In the genomic region with DNA sequence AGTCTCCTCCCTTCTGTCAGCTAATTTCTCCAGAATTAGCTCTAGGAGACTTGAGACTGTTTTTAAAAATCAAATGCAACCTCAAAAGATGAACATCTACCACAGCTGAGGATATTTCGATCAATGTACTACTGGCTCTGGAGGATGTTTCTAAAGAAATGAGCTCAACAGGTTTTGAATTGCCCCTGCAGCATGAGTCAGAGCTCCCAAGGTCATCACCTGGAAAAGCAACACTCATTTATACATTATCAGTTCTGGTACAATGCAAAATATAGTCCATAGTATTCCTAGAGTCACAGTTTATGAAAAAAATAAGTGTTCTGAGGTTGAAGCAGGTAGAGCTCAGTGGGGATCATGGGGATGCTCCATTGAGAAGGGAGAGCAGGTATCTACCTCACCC, we compare ENCODE assay signal across 1 cellular context.
TF ChIP-seq lines count a peak whose summit lies in the region.

No MANE protein-coding gene starts in this region.

TF ChIP-seq in endothelial cell of umbilical vein, 7 proteins besides CTCF, POLR2A, EP300 and RAD21:
- no peak for TF ChIP-seq JUN (IDR thresholded peaks at IDR 0.05; ENCODE audit: borderline replicate concordance, insufficient read depth, insufficient read length, low read depth)
- no peak for TF ChIP-seq FOS (IDR thresholded peaks at IDR 0.05; ENCODE audit: borderline replicate concordance, insufficient read depth, low read length)
